21 cellular contexts compared by ENCODE assay signal in genomic region chr2:235005023-235005422, GRCh38. TPM values are rescaled to one million over a fixed set of nuclear protein-coding genes. Genes with fewer than 3 reads are reported as not detected.
A peak's percentile ranks its signal among the peaks of the same experiment; 100 is the strongest.
DNase-seq lines count a peak whose midpoint lies in the region; ATAC-seq and TF ChIP-seq lines count a peak whose summit lies in the region.
"Had no signal": no experiment of that assay in that cellular context is flagged by ENCODE, and none has a peak within 500 bp of the region (broad histone marks: within the 10 kb centered on the region; RNA-seq: fewer than 3 reads in every experiment).

No MANE protein-coding gene starts in this region.

- H3K18ac ChIP-seq in mesendoderm (ENCODE audit: low read length), result no peak overlapping the region

- H2BK15ac ChIP-seq in mesendoderm (replicated peaks; ENCODE audit: low read depth), result no peak overlapping the region

- peak overlapping the region; percentile 20 for H2BK5ac ChIP-seq in mesendoderm (ENCODE audit: low read length)

- H3K27me3 Mint-ChIP-seq in WTC11 (ENCODE audit: low read depth), result no peaks in the 10 kb centered on the region
- H3K27me3 Mint-ChIP-seq: stimulated activated naive CD8-positive, alpha-beta T cell treated with anti-CD3 and anti-CD28 coated beads, Interleukin-15, Interleukin-2, amounts not matched to agents 100 ng/mL and 50 ng/mL, for 24 hours; T-cell had no signal

- TF ChIP-seq POLR2A in testis (IDR thresholded peaks at IDR 0.05), result no peak

- no peaks in the 10 kb centered on the region for H3K9me2 ChIP-seq in GM23248 (ENCODE audit: insufficient read depth)

- H4K5ac ChIP-seq in mesendoderm (ENCODE audit: low read length), result no peak overlapping the region

- peak overlapping the region; percentile 49 for H3K27ac Mint-ChIP-seq in WTC11
- H3K27ac Mint-ChIP-seq: activated CD8-positive, alpha-beta T cell treated with anti-CD3 and anti-CD28 coated beads, Interleukin-2, amount 10 ng/mL, durations not matched to agents 7 days and 5 days; activated T-helper 1 cell treated with anti-CD3 and anti-CD28 coated beads, Interleukin-12 subunit alpha, Interleukin-12 subunit beta, Interleukin-2, Interleukin-4 antibody, amounts not matched to agents 30 ng/mL and 10 ng/mL and 1 ng/mL, durations not matched to agents 14 hours and 24 hours and 36 hours; effector memory CD8-positive, alpha-beta T cell; stimulated activated naive CD8-positive, alpha-beta T cell treated with anti-CD3 and anti-CD28 coated beads, Interleukin-15, Interleukin-2, amounts not matched to agents 100 ng/mL and 50 ng/mL, for 24 hours; T-cell had no signal

- H3K4me3 Mint-ChIP-seq in WTC11, result no peak overlapping the region
- H3K4me3 Mint-ChIP-seq: activated CD8-positive, alpha-beta T cell treated with anti-CD3 and anti-CD28 coated beads, Interleukin-2, amount 10 ng/mL, durations not matched to agents 7 days and 5 days; activated T-helper 1 cell treated with anti-CD3 and anti-CD28 coated beads, Interleukin-12 subunit alpha, Interleukin-12 subunit beta, Interleukin-2, Interleukin-4 antibody, amounts not matched to agents 30 ng/mL and 10 ng/mL and 1 ng/mL, durations not matched to agents 14 hours and 24 hours and 36 hours; CD4-positive, CD25-positive, alpha-beta regulatory T cell; effector memory CD8-positive, alpha-beta T cell; stimulated activated naive CD8-positive, alpha-beta T cell treated with anti-CD3 and anti-CD28 coated beads, Interleukin-15, Interleukin-2, amounts not matched to agents 100 ng/mL and 50 ng/mL, for 24 hours; T-cell had no signal

- CTCF ChIA-PET in WTC11 (lab: Charles Lee), result interaction anchor here (0.7 to 4.1 kb wide), 22 partner anchors 8 to 460 kb away, joined by 3 to 32 read pairs (median 5); no protein-coding TSS in a partner anchor

- H2AFZ ChIP-seq in GM23248, result no peak overlapping the region

- no peak overlapping the region for H2AK5ac ChIP-seq in mesendoderm (ENCODE audit: low read length)

- peaks cover 57% of the 10 kb centered on the region for H3K79me1 ChIP-seq in mesendoderm (ENCODE audit: low read length)

- peaks cover 3% of the 10 kb centered on the region for H4K20me1 ChIP-seq in GM23248 (ENCODE audit: insufficient read depth)

- WGBS in mesendoderm (ENCODE audit: extremely low coverage, insufficient coverage, low lambda C conversion rate), result no CpG with 5 or more reads among the region's 5 CpGs
- 89 to 100% methylated on average over 1 to 5 of the region's 5 CpGs for WGBS in testis, 2 donors
- 89 to 91% methylated on average over 5 of the region's 5 CpGs for WGBS in GM23248 (ENCODE audit: low coverage in 1 of 2, low lambda C conversion rate in 2 of 2, missing lambda C conversion rate in 2 of 2), 2 experiments

- no peak overlapping the region for H2BK120ac ChIP-seq in mesendoderm (ENCODE audit: low read depth, low read length)

- no peak overlapping the region for H3K4ac ChIP-seq in mesendoderm (ENCODE audit: low read depth, low read length)

- H3K27ac ChIP-seq in mesendoderm (ENCODE audit: low read depth, low read length) (peak overlapping the region; percentile 46), testis (peak overlapping the region; percentile 33 to 41), GM23248 (no peak overlapping the region)
- H3K27ac ChIP-seq: adrenal gland, uterus had no signal

- peak overlapping the region; percentile 19 for H3K23ac ChIP-seq in mesendoderm (ENCODE audit: low read length)

- peak overlapping the region; percentile 45 for H3K56ac ChIP-seq in mesendoderm (ENCODE audit: low read length)

- H3K4me3 ChIP-seq in mesendoderm (ENCODE audit: low read length), result no peak overlapping the region
- H3K4me3 ChIP-seq in testis, result no peak overlapping the region
- no peak overlapping the region for H3K4me3 ChIP-seq in GM23248
- H3K4me3 ChIP-seq: adrenal gland, MG63, uterus had no signal

- intact Hi-C loops in testis (cut with DNase I; ENCODE audit: low total_unique reads), result no loop called here

- POLR2A ChIA-PET in WTC11 (lab: Charles Lee), result interaction anchor here (1.3 kb wide), 1 partner anchor 18 kb away, joined by 3 read pairs; no protein-coding TSS in a partner anchor

- DNase-seq in NCI-H748 (lab: John Stamatoyannopoulos, UW; ENCODE audit: unreplicated experiment), result peak; percentile 40
- DNase-seq in NCI-H748 treated with DMSO at 0.1 percent for 48 hours (lab: John Stamatoyannopoulos, UW), result no peak
- DNase-seq in WTC11 (ENCODE audit: low spot score), result no peak
- no peak for DNase-seq in mesendoderm
- no peak for DNase-seq in testis
- DNase-seq in NCI-H2227 (lab: John Stamatoyannopoulos, UW; ENCODE audit: unreplicated experiment), result no peak
- DNase-seq in GM23248, result no peak
- DNase-seq in SK-N-DZ (ENCODE audit: low spot score), result no peak
- DNase-seq: activated CD8-positive, alpha-beta T cell treated with anti-CD3 and anti-CD28 coated beads, Interleukin-2, amount 10 ng/mL, durations not matched to agents 7 days and 5 days; adrenal gland; CD4-positive, CD25-positive, alpha-beta regulatory T cell; effector memory CD8-positive, alpha-beta T cell; GOT3; MG63; NCI-H1930; NK-92 treated with Interleukin-12 subunit alpha and Interleukin-12 subunit beta, amount 100 ng/mL, for 24 hours; stimulated activated CD4-positive, alpha-beta T cell treated with anti-CD3 and anti-CD28 coated beads, Interleukin-12 subunit alpha, Interleukin-12 subunit beta, amount 100 ng/mL, for 4 hours; T-cell had no signal

- no peak for ATAC-seq in WTC11
- ATAC-seq: activated CD8-positive, alpha-beta T cell treated with anti-CD3 and anti-CD28 coated beads, Interleukin-2, amount 10 ng/mL, durations not matched to agents 7 days and 5 days; effector memory CD8-positive, alpha-beta T cell; T-cell had no signal

- peak overlapping the region; percentile 20 for H3K9ac ChIP-seq in mesendoderm (ENCODE audit: low read length)
- no peak overlapping the region for H3K9ac ChIP-seq in GM23248

- peaks cover 72% of the 10 kb centered on the region for H3K4me1 Mint-ChIP-seq in WTC11
- H3K4me1 Mint-ChIP-seq: CD4-positive, CD25-positive, alpha-beta regulatory T cell; T-cell had no signal

- H3K4me1 ChIP-seq in mesendoderm (ENCODE audit: control insufficient read depth, low read depth, low read length) (peaks cover 36% of the 10 kb centered on the region), testis (peaks cover 72% of the 10 kb centered on the region), GM23248 (ENCODE audit: insufficient read depth) (peaks cover 9% of the 10 kb centered on the region; the same call in 1 of the 2 replicates)

- H3F3A ChIP-seq in GM23248 (ENCODE audit: insufficient read depth), result peaks cover 16% of the 10 kb centered on the region

- H3K9me3 Mint-ChIP-seq in WTC11, result peaks cover 6% of the 10 kb centered on the region; the same call in 1 of the 2 replicates
- H3K9me3 Mint-ChIP-seq: activated T-helper 1 cell treated with anti-CD3 and anti-CD28 coated beads, Interleukin-12 subunit alpha, Interleukin-12 subunit beta, Interleukin-2, Interleukin-4 antibody, amounts not matched to agents 30 ng/mL and 10 ng/mL and 1 ng/mL, durations not matched to agents 14 hours and 24 hours and 36 hours; effector memory CD8-positive, alpha-beta T cell; stimulated activated naive CD8-positive, alpha-beta T cell treated with anti-CD3 and anti-CD28 coated beads, Interleukin-15, Interleukin-2, amounts not matched to agents 100 ng/mL and 50 ng/mL, for 24 hours; T-cell had no signal

- no peaks in the 10 kb centered on the region for H3K27me3 ChIP-seq in mesendoderm (ENCODE audit: insufficient read depth, low read length, poor library complexity)
- H3K27me3 ChIP-seq in testis, result no peaks in the 10 kb centered on the region
- no peaks in the 10 kb centered on the region for H3K27me3 ChIP-seq in GM23248 (replicated peaks; ENCODE audit: insufficient read depth)
- H3K27me3 ChIP-seq: adrenal gland, MG63, uterus had no signal

- H3K79me2 ChIP-seq in mesendoderm (ENCODE audit: control insufficient read depth, insufficient read depth, low read length) (peaks cover 62% of the 10 kb centered on the region), GM23248 (ENCODE audit: insufficient read depth) (peaks cover 100% of the 10 kb centered on the region)

- H3K36me3 ChIP-seq in mesendoderm (ENCODE audit: control insufficient read depth, insufficient read depth, low read length) (no peaks in the 10 kb centered on the region), testis (ENCODE audit: low read depth, missing control alignments) (no peaks in the 10 kb centered on the region), GM23248 (ENCODE audit: low read depth) (peaks cover 11% of the 10 kb centered on the region; the same call in 1 of the 2 replicates)
- H3K36me3 ChIP-seq: adrenal gland, uterus had no signal

- no peak overlapping the region for H3K4me2 ChIP-seq in mesendoderm (ENCODE audit: low read length)
- H3K4me2 ChIP-seq in GM23248 (ENCODE audit: unreplicated experiment), result no peak overlapping the region

- no peaks in the 10 kb centered on the region for H3K9me3 ChIP-seq in testis
- no peaks in the 10 kb centered on the region for H3K9me3 ChIP-seq in GM23248 (ENCODE audit: low read depth)
- H3K9me3 ChIP-seq: adrenal gland, MG63, uterus had no signal

- in situ Hi-C loops in GM23248 (cut with MboI), result no loop called here

- H4K8ac ChIP-seq in mesendoderm (ENCODE audit: low read depth, low read length), result no peak overlapping the region

- peaks cover 10% of the 10 kb centered on the region; the same call in 1 of the 2 replicates for H3K36me3 Mint-ChIP-seq in WTC11
- H3K36me3 Mint-ChIP-seq: CD4-positive, CD25-positive, alpha-beta regulatory T cell; T-cell had no signal

- TF ChIP-seq CTCF in WTC11 (IDR thresholded peaks at IDR 0.05) (no peak), testis (IDR thresholded peaks at IDR 0.05) (no peak)

TF ChIP-seq in WTC11, 78 proteins besides CTCF, POLR2A, EP300 and RAD21 (continues in another document):
- no peak for TF ChIP-seq JAZF1 (CRISPR knock-in tag; IDR thresholded peaks at IDR 0.05)

RNA-seq across cellular contexts. Expression of gene SH3BP4, which starts 53.2 kb away (rescaled TPM):
- total RNA-seq in WTC11 (2021) (31.1 to 44.4 TPM (median 32.6 TPM) in 3 replicates), testis (10 to 100 TPM; 64.4 to 88.5 TPM)
- 26.4 TPM for polyA plus RNA-seq in mesendoderm (2013, experiment 1 of 2)
- 26.9 TPM for polyA plus RNA-seq in mesendoderm (2013, experiment 2 of 2)
- polyA plus RNA-seq in testis (ENCODE audit: insufficient read depth, low read depth, low replicate concordance) (33.3 TPM), GM23248 (2016; fragmentation: Nextera tagmentation; extraction: Ambion mirVana) (59.3 and 59.5 TPM in 2 replicates)
- total RNA-seq in GM23248 (2014; rRNA removed; shearing (Covaris generic)), result 96.0 and 100 TPM in 2 replicates
- 13.6 TPM in 2 replicates for polyA plus RNA-seq in SK-N-DZ (2014; cell fraction: cytosol; rRNA removed)
- polyA plus RNA-seq in SK-N-DZ (2014; cell fraction: nucleus; rRNA removed), result 6.2 and 8.6 TPM in 2 replicates
- total RNA-seq: activated CD8-positive, alpha-beta T cell treated with anti-CD3 and anti-CD28 coated beads, Interleukin-2, amount 10 ng/mL, durations not matched to agents 7 days and 5 days had no signal
- polyA plus RNA-seq: CD4-positive, CD25-positive, alpha-beta regulatory T cell had no signal
